ENCODE assay signal across 8 cellular contexts in the genomic region with DNA sequence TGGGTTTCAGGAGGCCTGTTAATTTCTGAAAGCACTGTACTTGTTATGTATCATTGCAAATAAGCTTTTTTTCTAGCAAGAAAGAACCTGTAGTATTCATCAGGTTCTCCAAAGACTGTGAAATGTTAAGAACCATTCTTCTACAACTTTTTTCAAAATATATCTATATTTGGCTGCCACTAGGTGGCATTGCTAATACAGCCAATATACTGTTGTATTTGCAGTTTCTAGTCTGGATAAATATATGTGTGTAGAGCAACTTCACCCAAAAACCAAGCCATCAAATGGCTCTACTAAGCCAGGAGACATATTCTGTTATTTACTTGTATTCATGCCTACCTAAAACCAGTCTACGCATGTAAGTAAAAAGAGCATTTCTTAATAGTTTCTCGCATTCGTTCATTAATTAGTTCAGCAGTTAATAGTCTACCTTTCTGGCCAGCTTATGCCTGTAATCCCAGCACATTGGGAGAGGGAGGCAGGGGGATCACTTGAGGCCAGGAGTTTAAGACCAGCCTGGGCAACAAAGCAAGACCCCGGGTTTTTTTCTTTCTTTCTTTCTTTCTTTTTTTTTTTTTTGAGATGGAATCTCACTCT. TPM values are rescaled to one million over a fixed set of nuclear protein-coding genes. Genes with fewer than 3 reads are reported as not detected.
DNase-seq lines count a peak whose midpoint lies in the region; ATAC-seq and TF ChIP-seq lines count a peak whose summit lies in the region.

No MANE protein-coding gene starts in this region.

- DNase-seq in AG09309 (ENCODE audit: low read depth): no peak
- DNase-seq in GM12864 (ENCODE audit: low read depth): peak; percentile 33
- peak; percentile 14 for DNase-seq in NCI-H748 treated with DMSO at 0.1 percent for 48 hours (lab: John Stamatoyannopoulos, UW)
- peak; percentile 22 for DNase-seq in cerebellum (ENCODE audit: low spot score)
- peak; percentile 72 to 74 for DNase-seq in lung microvascular endothelial cell (ENCODE audit: low read depth in 2 of 2)
- DNase-seq in T-helper 2 cell treated with Interferon-gamma antibody and Interleukin-4, amounts not matched to agents 5 μg/mL and 100 μg/mL, for 36 hours (ENCODE audit: low spot score): no peak

- no peak overlapping the region for H3K4me3 Mint-ChIP-seq in T-helper 2 cell treated with Interferon-gamma antibody and Interleukin-4, amounts not matched to agents 5 μg/mL and 100 μg/mL, for 36 hours

- peaks cover 9% of the 10 kb centered on the region for H3K9me3 Mint-ChIP-seq in T-helper 2 cell treated with Interferon-gamma antibody and Interleukin-4, amounts not matched to agents 5 μg/mL and 100 μg/mL, for 36 hours

- H3K36me3 Mint-ChIP-seq in T-helper 2 cell treated with Interferon-gamma antibody and Interleukin-4, amounts not matched to agents 5 μg/mL and 100 μg/mL, for 36 hours (ENCODE audit: low read depth): peaks cover 17% of the 10 kb centered on the region

- no peaks in the 10 kb centered on the region for H3K27me3 Mint-ChIP-seq in T-helper 2 cell treated with Interferon-gamma antibody and Interleukin-4, amounts not matched to agents 5 μg/mL and 100 μg/mL, for 36 hours (ENCODE audit: low read depth)

- TF ChIP-seq POLR2A in GM18505 (IDR thresholded peaks at IDR 0.05; ENCODE audit: borderline replicate concordance, extremely low read depth, insufficient read depth, insufficient read length): no peak

- ATAC-seq in GM18505 (IDR thresholded peaks at IDR 0.05; ENCODE audit: unreplicated experiment) (no peak), GM21367 (IDR thresholded peaks at IDR 0.05; ENCODE audit: unreplicated experiment) (no peak)

- H3K4me3 ChIP-seq in AG09309 (ENCODE audit: control insufficient read depth, low read depth, low read length) (no peak overlapping the region), GM12864 (ENCODE audit: low read depth, low read length) (no peak overlapping the region)

- peak; percentile 54 for TF ChIP-seq CTCF in AG09309 (IDR thresholded peaks at IDR 0.05; ENCODE audit: control insufficient read depth, insufficient read depth, low read depth, low read length, missing control alignments)
- peak; percentile 53 for TF ChIP-seq CTCF in GM12864 (IDR thresholded peaks at IDR 0.05; ENCODE audit: low read depth, low read length, missing control alignments)

- peaks cover 15% of the 10 kb centered on the region for H3K4me1 Mint-ChIP-seq in T-helper 2 cell treated with Interferon-gamma antibody and Interleukin-4, amounts not matched to agents 5 μg/mL and 100 μg/mL, for 36 hours (ENCODE audit: low read depth)

- no peak overlapping the region for H3K27ac Mint-ChIP-seq in T-helper 2 cell treated with Interferon-gamma antibody and Interleukin-4, amounts not matched to agents 5 μg/mL and 100 μg/mL, for 36 hours

RNA-seq across cellular contexts. Expression of a gene that starts 39.5 kb away (rescaled TPM):
- total RNA-seq in cerebellum (153 TPM), lung microvascular endothelial cell (99.8 and 126 TPM in 2 replicates)

RNA-seq across cellular contexts. Expression of a gene that starts 39.7 kb away (rescaled TPM):
- total RNA-seq in cerebellum (13.8 TPM), lung microvascular endothelial cell (26.2 and 41.1 TPM in 2 replicates)

Comparison
In these comparisons a context has a peak if more than half of its experiments do, and no peak if none do; other contexts are left out.
1. DNase-seq: peak in GM12864 (single experiment), NCI-H748 treated with DMSO at 0.1 percent for 48 hours (single experiment), cerebellum (single experiment) and lung microvascular endothelial cell (2 of 2); none in AG09309 (single experiment) and T-helper 2 cell treated with Interferon-gamma antibody and Interleukin-4, amounts not matched to agents 5 μg/mL and 100 μg/mL, for 36 hours (single experiment).